Comparison of ENCODE assay signal across 13 cellular contexts in the genomic region with DNA sequence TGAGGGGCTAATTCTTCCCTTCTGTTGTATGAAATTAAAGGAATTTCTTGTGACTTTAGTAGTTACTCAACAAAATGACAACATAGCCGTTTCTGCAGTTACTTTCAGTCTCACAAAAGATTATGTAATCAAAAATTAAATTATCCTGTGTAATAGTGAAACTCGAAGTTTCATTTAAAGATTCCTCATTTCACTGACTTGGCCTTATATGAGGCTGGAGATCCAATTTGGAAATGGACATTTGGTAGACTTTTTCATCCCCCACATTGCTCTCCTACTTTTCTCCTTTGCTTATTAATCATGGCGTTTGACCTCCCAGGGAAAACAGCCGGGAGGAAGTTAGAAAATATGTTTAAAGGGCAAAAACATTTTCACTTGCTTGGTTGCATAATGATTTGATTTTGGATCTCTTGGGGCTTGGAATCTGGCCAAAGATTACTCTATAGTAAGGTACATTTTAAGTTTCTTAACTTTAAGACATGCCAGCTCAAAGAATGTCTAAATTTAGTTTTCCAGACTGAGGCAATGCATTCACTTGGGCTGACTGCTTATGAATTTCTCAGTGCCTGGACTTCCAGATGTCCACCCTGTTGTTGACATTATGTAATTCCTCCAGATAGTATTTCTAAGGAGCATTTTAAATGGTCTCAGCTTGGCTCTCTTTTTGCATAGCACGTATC.
A peak's percentile ranks its signal among the peaks of the same experiment; 100 is the strongest.
DNase-seq lines count a peak whose midpoint lies in the region; ATAC-seq and TF ChIP-seq lines count a peak whose summit lies in the region.
"Had no signal": no experiment of that assay in that cellular context is flagged by ENCODE, and none has a peak within 500 bp of the region (broad histone marks: within the 10 kb centered on the region; RNA-seq: fewer than 3 reads in every experiment).

No MANE protein-coding gene starts in this region.

- H3K9me2 ChIP-seq in Loucy (replicated peaks; ENCODE audit: low read depth, low read length), result no peaks in the 10 kb centered on the region

- no peaks in the 10 kb centered on the region for H3K36me3 ChIP-seq in Loucy (ENCODE audit: insufficient read depth, low read length)

- TF ChIP-seq CTCF in Loucy (conservative IDR thresholded peaks at IDR 0.05; ENCODE audit: low read length), result no peak

- H3K4me2 ChIP-seq in Loucy (ENCODE audit: low read depth, low read length, poor library complexity, severe bottlenecking), result no peak overlapping the region

- no peaks in the 10 kb centered on the region for H3K79me2 ChIP-seq in Loucy (ENCODE audit: insufficient read depth, low read length)

- H3F3A ChIP-seq in Loucy (ENCODE audit: low read depth), result no peaks in the 10 kb centered on the region

- DNase-seq in SKM-1 treated with dmso at 0.1 percent for 144 hours (lab: John Stamatoyannopoulos, UW; ENCODE audit: unreplicated experiment), result peak; percentile 55
- DNase-seq in fibroblast of the conjunctiva (ENCODE audit: low read depth), result peak; percentile 26
- DNase-seq in skeletal muscle cell (ENCODE audit: low read depth), result peak; percentile 59
- DNase-seq in amniotic stem cell (lab: John Stamatoyannopoulos, UW), result no peak
- DNase-seq: activated B cell treated with CpG ODN at 0.5 μM for 24 hours; Caco-2; kidney glomerular epithelial cell; naive thymus-derived CD4-positive, alpha-beta T cell; NCI-H187 treated with DMSO at 0.1 percent for 48 hours had no signal

- ATAC-seq in GM21360 (IDR thresholded peaks at IDR 0.05; ENCODE audit: unreplicated experiment), result no peak
- no peak for ATAC-seq in GM18873 (IDR thresholded peaks at IDR 0.05; ENCODE audit: low FRiP score, unreplicated experiment)
- ATAC-seq in GM19452 (IDR thresholded peaks at IDR 0.05; ENCODE audit: unreplicated experiment), result no peak
- ATAC-seq: naive thymus-derived CD4-positive, alpha-beta T cell had no signal

- no peaks in the 10 kb centered on the region for H4K20me1 ChIP-seq in Loucy (ENCODE audit: insufficient read depth, low read length, poor library complexity, severe bottlenecking)

- H3K9ac ChIP-seq in Loucy (ENCODE audit: low read depth, low read length, poor library complexity, severe bottlenecking), result no peak overlapping the region

- no peak overlapping the region for H3K4me3 ChIP-seq in Loucy (ENCODE audit: low read length, poor library complexity, severe bottlenecking)
- H3K4me3 ChIP-seq in skeletal muscle cell (ENCODE audit: low read depth, low read length), result no peak overlapping the region

- H3K4me1 ChIP-seq in Loucy (ENCODE audit: insufficient read depth, low read length, poor library complexity, severe bottlenecking), result no peaks in the 10 kb centered on the region
- H3K4me1 ChIP-seq: Caco-2 had no signal

- H2AFZ ChIP-seq in Loucy (ENCODE audit: low read length), result 0 out of 2 replicates have a peak overlapping the region, but pooled peaks have one; percentile 36

- H3K9me3 ChIP-seq in Loucy (ENCODE audit: insufficient read depth, low read depth, low read length), result no peaks in the 10 kb centered on the region
- H3K9me3 ChIP-seq: Caco-2 had no signal

- H3K27me3 ChIP-seq in Loucy (ENCODE audit: insufficient read depth, low read length, poor library complexity, severe bottlenecking), result no peaks in the 10 kb centered on the region
